ENCODE assay signal across 9 cellular contexts in the genomic region with DNA sequence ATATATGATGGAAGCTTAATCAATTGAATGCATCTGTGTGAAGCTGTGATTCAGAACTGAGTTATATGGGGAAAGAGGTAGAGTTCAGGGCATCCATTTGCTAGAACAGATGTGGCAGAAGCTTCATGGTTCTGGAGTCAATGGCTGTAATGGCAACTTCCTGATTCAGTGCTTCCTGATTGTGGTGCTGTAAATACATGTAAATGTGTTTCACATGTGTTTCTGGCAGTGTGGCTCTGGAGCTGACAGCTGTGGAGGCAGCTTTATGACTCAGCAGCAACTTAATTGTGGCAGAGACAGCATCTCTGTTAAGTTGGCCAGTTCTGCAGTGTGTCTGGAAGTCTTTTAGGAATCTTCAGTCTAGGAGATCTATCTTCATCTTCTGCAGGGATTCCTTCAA.
DNase-seq lines count a peak whose midpoint lies in the region; ATAC-seq, FAIRE-seq and TF ChIP-seq lines count a peak whose summit lies in the region.
"Had no signal": no experiment of that assay in that cellular context is flagged by ENCODE, and none has a peak within 500 bp of the region (broad histone marks: within the 10 kb centered on the region; RNA-seq: fewer than 3 reads in every experiment).

No MANE protein-coding gene starts in this region.

- H3K27me3 Mint-ChIP-seq in effector memory CD8-positive, alpha-beta T cell = no peaks in the 10 kb centered on the region
- H3K27me3 Mint-ChIP-seq: CD8-positive, alpha-beta memory T cell had no signal

- H3K14ac ChIP-seq in trophoblast cell (ENCODE audit: low read length) = no peak overlapping the region

- H4K91ac ChIP-seq in trophoblast cell (ENCODE audit: low read depth, low read length) = no peak overlapping the region

- H3K79me2 ChIP-seq in trophoblast cell (ENCODE audit: control insufficient read depth, insufficient read depth, low read length, poor library complexity) = no peaks in the 10 kb centered on the region

- H4K12ac ChIP-seq in trophoblast cell (ENCODE audit: low read depth, low read length) = no peak overlapping the region

- no peak overlapping the region for H3K9ac ChIP-seq in trophoblast cell (ENCODE audit: low read length)

- H3K36me3 ChIP-seq in bronchial epithelial cell (ENCODE audit: control insufficient read depth, insufficient read depth, low read length) = no peaks in the 10 kb centered on the region
- no peaks in the 10 kb centered on the region for H3K36me3 ChIP-seq in trophoblast cell (ENCODE audit: control insufficient read depth in 1 of 2, insufficient read depth in 2 of 2, low read length in 2 of 2)

- no peak overlapping the region for H3K23ac ChIP-seq in trophoblast cell (ENCODE audit: low read length)

- no peak for TF ChIP-seq CTCF in AG04449 (IDR thresholded peaks at IDR 0.05; ENCODE audit: insufficient read depth, low read length, missing control alignments)
- TF ChIP-seq CTCF in bronchial epithelial cell (IDR thresholded peaks at IDR 0.05; ENCODE audit: insufficient read depth, low read length, severe bottlenecking) = no peak

- no peak overlapping the region for H3K18ac ChIP-seq in trophoblast cell (ENCODE audit: low read length)

- H3K27ac ChIP-seq in trophoblast cell (ENCODE audit: low read depth, low read length) = no peak overlapping the region

- no peaks in the 10 kb centered on the region for H3K4me1 Mint-ChIP-seq in effector memory CD8-positive, alpha-beta T cell (ENCODE audit: low read depth in 2 of 2)
- H3K4me1 Mint-ChIP-seq: CD8-positive, alpha-beta memory T cell had no signal

- no peak overlapping the region for H2BK12ac ChIP-seq in trophoblast cell (ENCODE audit: low read length)

- no peak overlapping the region for H2BK120ac ChIP-seq in trophoblast cell (ENCODE audit: insufficient read depth, low read length, poor library complexity)

- no peak overlapping the region for H3K4me2 ChIP-seq in trophoblast cell (ENCODE audit: low read length)

- no peaks in the 10 kb centered on the region for H3K79me1 ChIP-seq in trophoblast cell (ENCODE audit: low read length)

- H3K4me3 ChIP-seq in AG04449 (ENCODE audit: low read depth, low read length) = no peak overlapping the region
- H3K4me3 ChIP-seq in bronchial epithelial cell (ENCODE audit: low read depth, low read length) = no peak overlapping the region
- no peak overlapping the region for H3K4me3 ChIP-seq in trophoblast cell (ENCODE audit: low read depth, low read length)

- POLR2A ChIA-PET in AG04449 (lab: Yijun Ruan, JAX) = no interaction called here

- CTCF ChIA-PET in AG04449 (lab: Yijun Ruan, JAX) = no interaction called here

- no peak overlapping the region for H3K4me3 Mint-ChIP-seq in effector memory CD8-positive, alpha-beta T cell
- H3K4me3 Mint-ChIP-seq: CD8-positive, alpha-beta memory T cell had no signal

- no peaks in the 10 kb centered on the region for H3K9me3 ChIP-seq in trophoblast cell (ENCODE audit: insufficient read depth, low read depth, low read length)

- peak; percentile 55 for ATAC-seq in GM21423 (IDR thresholded peaks at IDR 0.05; ENCODE audit: unreplicated experiment)
- no peak for ATAC-seq in effector memory CD8-positive, alpha-beta T cell (replicated peaks)

- H4K8ac ChIP-seq in trophoblast cell (ENCODE audit: low read depth, low read length) = no peak overlapping the region

- H3K4me1 ChIP-seq in trophoblast cell (ENCODE audit: control insufficient read depth in 1 of 2, insufficient read depth in 2 of 2, low read length in 2 of 2) = no peaks in the 10 kb centered on the region

- H2BK5ac ChIP-seq in trophoblast cell (ENCODE audit: low read depth, low read length, poor library complexity) = no peak overlapping the region

- no peak overlapping the region for H3K27ac Mint-ChIP-seq in effector memory CD8-positive, alpha-beta T cell
- H3K27ac Mint-ChIP-seq: CD8-positive, alpha-beta memory T cell had no signal

- no peak overlapping the region for H3K4ac ChIP-seq in trophoblast cell (ENCODE audit: low read depth, low read length)

- DNase-seq in AG04449 (ENCODE audit: low read depth, low spot score) (peak; percentile 26), Kasumi-1 (lab: John Stamatoyannopoulos, UW) (peak; percentile 67 to 69), bronchial epithelial cell (ENCODE audit: low read depth) (peak; percentile 71), NCI-H2107 treated with DMSO at 0.1 percent for 48 hours (lab: John Stamatoyannopoulos, UW; ENCODE audit: unreplicated experiment) (no peak), trophoblast cell (no peak)
- DNase-seq in central memory CD4-positive, alpha-beta T cell = no peak
- DNase-seq in effector memory CD8-positive, alpha-beta T cell = no peak
- DNase-seq: CD8-positive, alpha-beta memory T cell had no signal

- no peak for FAIRE-seq in bronchial epithelial cell (lab: Jason Lieb, UNC)

- no peak overlapping the region for H2AK5ac ChIP-seq in trophoblast cell (ENCODE audit: low read length)

- H3K27me3 ChIP-seq in bronchial epithelial cell (ENCODE audit: control insufficient read depth, insufficient read depth, low read length) = no peaks in the 10 kb centered on the region
- H3K27me3 ChIP-seq in trophoblast cell (ENCODE audit: insufficient read depth, low read length) = no peaks in the 10 kb centered on the region

- H3K36me3 Mint-ChIP-seq in effector memory CD8-positive, alpha-beta T cell (ENCODE audit: insufficient read depth) = no peaks in the 10 kb centered on the region
- H3K36me3 Mint-ChIP-seq: CD8-positive, alpha-beta memory T cell had no signal

- H3K9me3 Mint-ChIP-seq in effector memory CD8-positive, alpha-beta T cell = no peaks in the 10 kb centered on the region

- H2AFZ ChIP-seq in trophoblast cell (ENCODE audit: insufficient read depth, low read length, poor library complexity) = no peak overlapping the region

Comparison
In these comparisons a context has a peak if more than half of its experiments do, and no peak if none do; other contexts are left out.
1. DNase-seq: peak in AG04449 (single experiment), Kasumi-1 (2 of 2) and bronchial epithelial cell (single experiment); none in NCI-H2107 treated with DMSO at 0.1 percent for 48 hours (single experiment), central memory CD4-positive, alpha-beta T cell (single experiment), effector memory CD8-positive, alpha-beta T cell (0 of 3) and trophoblast cell (0 of 2).